In genomic region chr9:110129460-110129859, GRCh38 we compare ENCODE assay signal across 13 cellular contexts.
A peak's percentile ranks its signal among the peaks of the same experiment; 100 is the strongest.
DNase-seq lines count a peak whose midpoint lies in the region; ATAC-seq, FAIRE-seq and TF ChIP-seq lines count a peak whose summit lies in the region.
"Had no signal": no experiment of that assay in that cellular context is flagged by ENCODE, and none has a peak within 500 bp of the region (broad histone marks: within the 10 kb centered on the region; RNA-seq: fewer than 3 reads in every experiment).

No MANE protein-coding gene starts in this region.

- H3K9me3 ChIP-seq in GM12878 (replicated peaks; ENCODE audit: control insufficient read depth, insufficient read depth, low read length) (no peaks in the 10 kb centered on the region), spleen (no peaks in the 10 kb centered on the region)
- H3K9me3 ChIP-seq: MG63 had no signal

- WGBS in GM12878 (ENCODE audit: insufficient coverage, insufficient replicate concordance, low lambda C conversion rate, missing lambda C conversion rate) = 0% methylated on average over 1 of the region's 1 CpG
- 65 to 67% (median 66%) methylated on average over 1 of the region's 1 CpG for WGBS in spleen, 5 donors

- no peak for TF ChIP-seq RAD21 in GM12878 (IDR thresholded peaks at IDR 0.05; ENCODE audit: insufficient read depth, low read depth, low read length)

- no peak for TF ChIP-seq POLR2A in GM12878 (IDR thresholded peaks at IDR 0.05; ENCODE audit: low read depth, low read length)
- no peak for TF ChIP-seq POLR2A in spleen (IDR thresholded peaks at IDR 0.05)

- intact Hi-C loops in GM12878 (cut with micrococcal nuclease; ENCODE audit: unreplicated experiment) = loop anchor here (1.0 to 2.0 kb wide), 3 partner anchors 14 to 155 kb away; no protein-coding TSS in a partner anchor
- intact Hi-C loops in spleen (cut with DNase I; ENCODE audit: low total_unique reads) = no loop called here

- H3K9ac ChIP-seq in GM12878 (ENCODE audit: control insufficient read depth, insufficient read depth, low read length) = no peak overlapping the region

- peak overlapping the region; percentile 75 for H3K4me2 ChIP-seq in GM12878 (ENCODE audit: control insufficient read depth, insufficient read depth)

- peaks cover 94% of the 10 kb centered on the region for H3K79me2 ChIP-seq in GM12878 (ENCODE audit: control insufficient read depth, insufficient read depth, low read length)

- TF ChIP-seq CTCF in GM12878 (IDR thresholded peaks at IDR 0.05 in 2 of 3, conservative IDR thresholded peaks at IDR 0.05 in 1 of 3; ENCODE audit: control insufficient read depth in 2 of 3, extremely low read depth in 1 of 3, insufficient read depth in 1 of 3, low read depth in 3 of 3, low read length in 3 of 3) (no peak), spleen (IDR thresholded peaks at IDR 0.05 in 8 of 11, conservative IDR thresholded peaks at IDR 0.05 in 3 of 11) (no peak)

- in situ Hi-C loops in GM12878 (cut with MboI) = loop anchor here (25.0 kb wide), 1 partner anchor 1883 kb away; no protein-coding TSS in a partner anchor

- H2AFZ ChIP-seq in GM12878 (ENCODE audit: control insufficient read depth, low read depth, low read length) = no peak overlapping the region

- FAIRE-seq in GM12878 (lab: Jason Lieb, UNC) = no peak

- RAD21 ChIA-PET in GM12878 (lab: Charles Lee; ENCODE audit: unreplicated experiment) = interaction anchor here (0.7 to 14.4 kb wide), 21 partner anchors 19 to 679 kb away, joined by 3 to 396 read pairs (median 8); no protein-coding TSS in a partner anchor

- H3K4me3 ChIP-seq in GM12878 (0 out of 2 replicates have a peak overlapping the region, but pooled peaks have one; percentile 24), spleen (peak overlapping the region in 1 of 8 donors; percentile 46)
- H3K4me3 ChIP-seq: MG63 had no signal

- POLR2A ChIA-PET in GM12878 (lab: Charles Lee) = interaction anchor here (0.8 to 10.9 kb wide), 9 partner anchors 9 to 226 kb away, joined by 3 to 262 read pairs (median 12); no protein-coding TSS in a partner anchor

- H3K4me1 ChIP-seq in GM12878 (ENCODE audit: control insufficient read depth, insufficient read depth, low read length) = peaks cover 73% of the 10 kb centered on the region
- H3K4me1 ChIP-seq in spleen = peaks cover 69 to 100% (median 94%) of the 10 kb centered on the region in 6 donors

- BruUV-seq in GM12878 (replicated peaks; lab: Mats Ljungman, UMichigan) = no TSS peak

- SMC1A ChIA-PET in GM12878 (lab: Charles Lee; ENCODE audit: uncharacterized antibody, unreplicated experiment) = interaction anchor here (0.6 to 11.2 kb wide), 20 partner anchors 9 to 224 kb away, joined by 3 to 460 read pairs (median 6); no protein-coding TSS in a partner anchor

- no peaks in the 10 kb centered on the region for H4K20me1 ChIP-seq in GM12878 (ENCODE audit: control insufficient read depth, insufficient read depth)

- TF ChIP-seq EP300 in GM12878 (IDR thresholded peaks at IDR 0.05; ENCODE audit: borderline replicate concordance in 1 of 2, control insufficient read depth in 1 of 2, low read depth in 2 of 2, low read length in 2 of 2) = no peak

- CTCF ChIA-PET in GM12878 (lab: Yijun Ruan, JAX) = interaction anchor here (0.7 to 9.5 kb wide), 19 partner anchors 9 to 226 kb away, joined by 3 to 123 read pairs (median 6); no protein-coding TSS in a partner anchor

- ATAC-seq in GM19035 (IDR thresholded peaks at IDR 0.05; ENCODE audit: unreplicated experiment) = peak; percentile 21
- ATAC-seq in HG02970 (IDR thresholded peaks at IDR 0.05; ENCODE audit: low FRiP score, unreplicated experiment) = peak; percentile 13
- peak; percentile 40 for ATAC-seq in GM12878
- ATAC-seq in activated CD4-positive, CD25-positive, alpha-beta regulatory T cell treated with anti-CD3 and anti-CD28 coated beads, Interleukin-2, amount 50 U/mL, for 24 hours = no peak

- H3K36me3 ChIP-seq in GM12878 (ENCODE audit: control insufficient read depth in 2 of 2, insufficient read depth in 2 of 2, low read length in 1 of 2) = peaks cover 3 to 7% of the 10 kb centered on the region in 2 experiments; a peak in 3 of 4 replicates
- no peaks in the 10 kb centered on the region for H3K36me3 ChIP-seq in spleen

- H3K27ac ChIP-seq in GM12878 (ENCODE audit: control insufficient read depth, insufficient read depth) (peak overlapping the region; percentile 49), spleen (peak overlapping the region; percentile 35 to 85 (median 75))

- H3K27me3 ChIP-seq in GM12878 (replicated peaks in 1 of 2; ENCODE audit: control insufficient read depth in 2 of 2, insufficient read depth in 2 of 2, low read length in 1 of 2) = no peaks in the 10 kb centered on the region
- no peaks in the 10 kb centered on the region for H3K27me3 ChIP-seq in spleen (replicated peaks in 1 of 7)
- H3K27me3 ChIP-seq: MG63 had no signal

- no peak for DNase-seq in GM12878 (ENCODE audit: low read depth, low spot score)
- DNase-seq in spleen = no peak
- DNase-seq in stimulated activated CD4-positive, alpha-beta T cell treated with anti-CD3 and anti-CD28 coated beads, Interleukin-4, amount 100 ng/mL, for 1 hour = no peak
- no peak for DNase-seq in stimulated activated CD4-positive, alpha-beta T cell treated with anti-CD3 and anti-CD28 coated beads, Interleukin-12 subunit alpha, Interleukin-12 subunit beta, amount 100 ng/mL, for 4 hours
- no peak for DNase-seq in NCI-H2171 treated with DMSO at 0.1 percent for 48 hours (lab: John Stamatoyannopoulos, UW)
- DNase-seq: activated CD8-positive, alpha-beta memory T cell treated with anti-CD3 and anti-CD28 coated beads, Interleukin-2, amount 50 U/mL, for 48 hours; COR-L47; MG63; NCI-H82; T-helper 17 cell had no signal

TF ChIP-seq in GM12878, 131 proteins besides CTCF, POLR2A, EP300 and RAD21:
- TF ChIP-seq ZNF687 (IDR thresholded peaks at IDR 0.05) = peak; percentile 61
- 0 out of 2 replicates have a peak, but pooled peaks have one; percentile 17 for TF ChIP-seq POLR2AphosphoS5 (IDR thresholded peaks at IDR 0.05; ENCODE audit: low read length)
- TF ChIP-seq MXI1 (IDR thresholded peaks at IDR 0.05; ENCODE audit: low read depth, low read length) = 0 out of 2 replicates have a peak, but pooled peaks have one; percentile 9
- TF ChIP-seq MTA2 (IDR thresholded peaks at IDR 0.05; ENCODE audit: low read depth) = no peak
- TF ChIP-seq YY1 (IDR thresholded peaks at IDR 0.05; ENCODE audit: low read depth, low read length) = no peak
- no peak for TF ChIP-seq RUNX3 (IDR thresholded peaks at IDR 0.05; ENCODE audit: low read length)
- peak; percentile 23 for TF ChIP-seq RAD51 (IDR thresholded peaks at IDR 0.05)
- TF ChIP-seq CBFB (IDR thresholded peaks at IDR 0.05; ENCODE audit: low read depth) = no peak
- no peak for TF ChIP-seq CREB1 (IDR thresholded peaks at IDR 0.05; ENCODE audit: low read depth)

Comparison
In these comparisons a context has a peak if more than half of its experiments do, and no peak if none do; other contexts are left out.
1. ATAC-seq: peak in GM19035 (single experiment), HG02970 (single experiment) and GM12878 (single experiment); none in activated CD4-positive, CD25-positive, alpha-beta regulatory T cell treated with anti-CD3 and anti-CD28 coated beads, Interleukin-2, amount 50 U/mL, for 24 hours (0 of 2).